ENCODE assay signal across 8 cellular contexts in genomic region chr19:42301646-42302204, GRCh38. TPM values are rescaled to one million over a fixed set of nuclear protein-coding genes. Genes with fewer than 3 reads are reported as not detected.
DNase-seq lines count a peak whose midpoint lies in the region; ATAC-seq, FAIRE-seq and TF ChIP-seq lines count a peak whose summit lies in the region.

Gene PRR19, plus strand, starts transcription at chr19:42302132. Its CDS starts 7,453 bp downstream, at chr19:42309585.

- no peak for TF ChIP-seq RAD21 in K562 (CRISPR knock-in tag; conservative IDR thresholded peaks at IDR 0.05 in 1 of 2, IDR thresholded peaks at IDR 0.05 in 1 of 2)

- H2AFZ ChIP-seq in K562 (ENCODE audit: low read depth, low read length), result peak within 1 kb of the TSS; percentile 95

- POLR2A ChIA-PET in K562 (lab: Yijun Ruan, JAX), result interaction anchor here (0.6 to 1.9 kb wide), 10 partner anchors 9 to 182 kb away, joined by 3 to 9 read pairs (median 4); no protein-coding TSS in a partner anchor

- peak within 1 kb of the TSS; percentile 78 for H3K27ac ChIP-seq in KOPT-K1 (ENCODE audit: low read depth, low read length, poor library complexity, severe bottlenecking)
- H3K27ac ChIP-seq in K562 (ENCODE audit: extremely low read depth, low read depth, low read length), result peak within 1 kb of the TSS; percentile 77
- peak within 1 kb of the TSS; percentile 64 for H3K27ac ChIP-seq in temporal lobe (ENCODE audit: low read depth, low read length)

- DNase-seq in T-helper 1 cell (no peak), K562 (ENCODE audit: extremely low read depth in 1 of 4, low spot score in 3 of 4) (peak; percentile 56 to 86 (median 67)), left colon (peak in 1 of 2 donors; percentile 69), GF-D8 (lab: John Stamatoyannopoulos, UW) (no peak)
- DNase-seq in activated effector memory CD4-positive, alpha-beta T cell treated with Interleukin-2 at 50 U/mL for 16 hours, result no peak

- H3K4me1 Mint-ChIP-seq in T-helper 1 cell treated with Interleukin-12 subunit alpha and Interleukin-12 subunit beta and Interleukin-4 antibody, amounts not matched to agents 30 μg/mL and 1 μg/mL, for 36 hours (ENCODE audit: low read depth), result peaks cover 19% of the 10 kb centered on the region

- no peaks in the 10 kb centered on the region for H3K9me3 Mint-ChIP-seq in T-helper 1 cell treated with Interleukin-12 subunit alpha and Interleukin-12 subunit beta and Interleukin-4 antibody, amounts not matched to agents 30 μg/mL and 1 μg/mL, for 36 hours

- H3K4me3 Mint-ChIP-seq in T-helper 1 cell treated with Interleukin-12 subunit alpha and Interleukin-12 subunit beta and Interleukin-4 antibody, amounts not matched to agents 30 μg/mL and 1 μg/mL, for 36 hours, result peak within 1 kb of the TSS; percentile 85

- peak within 1 kb of the TSS; percentile 89 for H3K4me2 ChIP-seq in K562 (ENCODE audit: insufficient read depth, low read length)

- no TSS peak for BruUV-seq in K562 (replicated peaks; lab: Mats Ljungman, UMichigan)

- peak within 1 kb of the TSS; percentile 66 for H3K4me3 ChIP-seq in K562

- peaks cover 14% of the 10 kb centered on the region for H3K79me2 ChIP-seq in K562 (ENCODE audit: control insufficient read depth, insufficient read depth, low read length)

- H3K36me3 Mint-ChIP-seq in T-helper 1 cell treated with Interleukin-12 subunit alpha and Interleukin-12 subunit beta and Interleukin-4 antibody, amounts not matched to agents 30 μg/mL and 1 μg/mL, for 36 hours (ENCODE audit: low read depth), result peaks cover 7% of the 10 kb centered on the region

- intact Hi-C loops in K562 (cut with micrococcal nuclease) (no loop called here), left colon (cut with DNase I, micrococcal nuclease) (no loop called here)

- ATAC-seq in K562 (peak; percentile 79), left colon (peak; percentile 53)

- 3% methylated on average over 21 of the region's 21 CpGs for WGBS in K562 (ENCODE audit: insufficient coverage, low coverage, missing lambda C conversion rate)

- no peaks in the 10 kb centered on the region for H3K27me3 Mint-ChIP-seq in T-helper 1 cell treated with Interleukin-12 subunit alpha and Interleukin-12 subunit beta and Interleukin-4 antibody, amounts not matched to agents 30 μg/mL and 1 μg/mL, for 36 hours (ENCODE audit: low read depth)

- H3K9me1 ChIP-seq in K562 (ENCODE audit: control insufficient read depth, insufficient read depth, low read length), result no peaks in the 10 kb centered on the region

- peaks cover 7% of the 10 kb centered on the region; the same call in 1 of the 2 replicates for H4K20me1 ChIP-seq in K562 (replicated peaks; ENCODE audit: control insufficient read depth, insufficient read depth, low read length)

- CTCF ChIA-PET in K562 (lab: Yijun Ruan, JAX; ENCODE audit: low intra/inter-chr PET ratio), result no interaction called here

- H3K9me3 ChIP-seq in KOPT-K1 (ENCODE audit: insufficient read depth, low read length, poor library complexity, severe bottlenecking) (no peaks in the 10 kb centered on the region), K562 (replicated peaks; ENCODE audit: control insufficient read depth, insufficient read depth, low read depth, low read length) (no peaks in the 10 kb centered on the region)

- in situ Hi-C loops in K562 (cut with MboI), result no loop called here

- H3K27me3 ChIP-seq in K562 (ENCODE audit: control insufficient read depth in 2 of 2, insufficient read depth in 2 of 2, low read length in 2 of 2), result no peaks in the 10 kb centered on the region

- TF ChIP-seq EP300 in K562 (IDR thresholded peaks at IDR 0.05; ENCODE audit: low read length), result no peak

- H3K9ac ChIP-seq in K562 (ENCODE audit: insufficient read depth in 1 of 2, low read depth in 2 of 2, low read length in 2 of 2), result peak within 1 kb of the TSS; percentile 67 to 95

- TF ChIP-seq CTCF in K562 (IDR thresholded peaks at IDR 0.05 in 2 of 3, conservative IDR thresholded peaks at IDR 0.05 in 1 of 3; ENCODE audit: insufficient read depth in 2 of 3, low read depth in 1 of 3, low read length in 3 of 3), result no peak

- TF ChIP-seq POLR2A in K562 (conservative IDR thresholded peaks at IDR 0.05), result no peak

- H3K4me1 ChIP-seq in K562 (replicated peaks in 1 of 2; ENCODE audit: control insufficient read depth in 2 of 2, insufficient read depth in 2 of 2, low read length in 2 of 2), result peaks cover 21 to 44% of the 10 kb centered on the region in 2 experiments

- H3K27ac Mint-ChIP-seq in T-helper 1 cell treated with Interleukin-12 subunit alpha and Interleukin-12 subunit beta and Interleukin-4 antibody, amounts not matched to agents 30 μg/mL and 1 μg/mL, for 36 hours, result peak within 1 kb of the TSS; percentile 88

- peaks cover 25% of the 10 kb centered on the region for H3K36me3 ChIP-seq in KOPT-K1 (ENCODE audit: insufficient read depth, low read length)
- H3K36me3 ChIP-seq in K562 (ENCODE audit: control insufficient read depth, insufficient read depth, low read length), result peaks cover 20% of the 10 kb centered on the region; the same call in 2 of the 3 replicates

- no peak for FAIRE-seq in K562 (lab: Jason Lieb, UNC)

TF ChIP-seq in K562, 482 proteins besides CTCF, POLR2A, EP300 and RAD21 (continues in another document):
- TF ChIP-seq NFXL1 (CRISPR knock-in tag; IDR thresholded peaks at IDR 0.05) (no peak), USF2 (CRISPR knock-in tag; IDR thresholded peaks at IDR 0.05) (no peak), E2F6 (IDR thresholded peaks at IDR 0.05; ENCODE audit: borderline replicate concordance in 1 of 2, extremely low read depth in 1 of 2, insufficient read depth in 1 of 2, insufficient read length in 1 of 2, low read depth in 1 of 2, low read length in 1 of 2, poor library complexity in 1 of 2, severe bottlenecking in 1 of 2) (peak in 1 of 2 experiments; percentile 63), RCOR1 (IDR thresholded peaks at IDR 0.05; ENCODE audit: borderline replicate concordance in 1 of 2, low read depth in 2 of 2, low read length in 2 of 2) (peak in 1 of 2 experiments; percentile 35; a peak in 1 of 4 replicates), ZNF445 (CRISPR knock-in tag; IDR thresholded peaks at IDR 0.05; ENCODE audit: low read depth) (no peak), PHB (CRISPR knock-in tag; IDR thresholded peaks at IDR 0.05) (no peak), BACH1 (tag; IDR thresholded peaks at IDR 0.05) (no peak), ZFX (CRISPR knock-in tag; IDR thresholded peaks at IDR 0.05) (no peak), RUNX1 (IDR thresholded peaks at IDR 0.05; ENCODE audit: low read depth) (no peak), PTBP1 (IDR thresholded peaks at IDR 0.05; ENCODE audit: low read depth, low read length) (no peak), XRCC5 (IDR thresholded peaks at IDR 0.05; ENCODE audit: low read depth, low read length) (0 out of 2 replicates have a peak, but pooled peaks have one; percentile 3), E2F5 (CRISPR knock-in tag; IDR thresholded peaks at IDR 0.05) (no peak)

RNA-seq across cellular contexts. Expression of gene PRR19, which starts in this region (rescaled TPM):
- total RNA-seq in K562 (2011; cell fraction: chromatin; rRNA removed; ENCODE audit: low replicate concordance), result 0.30 and 0.67 TPM in 2 replicates
- total RNA-seq in K562 (2011; cell fraction: nucleolus; rRNA removed), result 0.39 and 0.83 TPM in 2 replicates
- 0.76 and 0.81 TPM in 2 replicates for total RNA-seq in K562 (2011; cell fraction: nucleoplasm; rRNA removed)
- total RNA-seq in K562 (2014; rRNA removed) (0.54 and 1.1 TPM in 2 replicates), K562 (2014; rRNA removed; fragmentation: Illumina TruSeq; extraction: Trizol) (0.11 and 0.32 TPM in 2 replicates), K562 (2015; rRNA removed; fragmentation: Illumina TruSeq; extraction: Trizol) (0.94 and 1.1 TPM in 2 replicates), K562 (2021) (1.6 and 1.8 TPM in 2 replicates), left colon (under 1 TPM; 0.49 to 0.50 TPM), temporal lobe (3.0 TPM)
- polyA plus RNA-seq in K562 (2011; rRNA removed) (0.24 and 0.34 TPM in 2 replicates), K562 (2014; fragmentation: Illumina TruSeq; extraction: Trizol) (1.0 and 1.9 TPM in 2 replicates), K562 (2014; fragmentation: Nextera tagmentation; extraction: Ambion mirVana) (under 1 TPM; 0.10 to 0.18 TPM), K562 (2014; rRNA removed) (0.73 and 1.6 TPM in 2 replicates)
- 0.41 and 2.0 TPM in 2 replicates for polyA plus RNA-seq in K562 (2011; cell fraction: cytosol; rRNA removed)
- polyA plus RNA-seq in K562 (2011; cell fraction: nucleus; rRNA removed), result 0.21 and 0.77 TPM in 2 replicates
- polyA plus RNA-seq in K562 (2012), result 1.4 and 1.7 TPM in 2 replicates
- 0.15 and 0.32 TPM in 2 replicates for polyA minus RNA-seq in K562 (2011; rRNA and poly(A)+ RNA removed)
- polyA minus RNA-seq in K562 (2011; cell fraction: cytosol; rRNA and poly(A)+ RNA removed), result 1.2 TPM in 1 of 2 replicates, not detected in the other
- polyA minus RNA-seq in K562 (2011; cell fraction: nucleus; rRNA and poly(A)+ RNA removed), result 0.40 TPM in 1 of 2 replicates, not detected in the other

Comparison
In these comparisons a context has a peak if more than half of its experiments do, and no peak if none do; other contexts are left out.
1. Peak in ATAC-seq in left colon; RNA of the gene not detected or under 1 TPM.
2. DNase-seq: peak in K562 (4 of 4); none in T-helper 1 cell (0 of 5), activated effector memory CD4-positive, alpha-beta T cell treated with Interleukin-2 at 50 U/mL for 16 hours (single experiment) and GF-D8 (single experiment).
3. Peak in every context shown above with its lines, with median percentiles within 50 percentile points of each other: H3K27ac ChIP-seq.